ENCODE assay signal across 8 cellular contexts in genomic region chr11:268716-269145, GRCh38. TPM values are rescaled to one million over a fixed set of nuclear protein-coding genes. Genes with fewer than 3 reads are reported as not detected.
DNase-seq lines count a peak whose midpoint lies in the region; ATAC-seq and TF ChIP-seq lines count a peak whose summit lies in the region.
"Not testable (repeated sequence)": the region's sequence is repeated elsewhere in the genome, so short reads cannot be mapped to it uniquely, and the experiment has no call there.

No MANE protein-coding gene starts in this region.

- not testable (repeated sequence) for H3K9me3 ChIP-seq in neural progenitor cell (ENCODE audit: low read depth); vagina

- TF ChIP-seq CTCF in GM12873 (IDR thresholded peaks at IDR 0.05; ENCODE audit: insufficient read depth, low read depth, low read length, missing control alignments) = peak; percentile 15
- TF ChIP-seq CTCF in neural progenitor cell (IDR thresholded peaks at IDR 0.05); vagina (IDR thresholded peaks at IDR 0.05): not testable (repeated sequence)

- H3K27me3 Mint-ChIP-seq in activated T-helper 1 cell treated with anti-CD3 and anti-CD28 coated beads, Interleukin-12 subunit alpha, Interleukin-12 subunit beta, Interleukin-2, Interleukin-4 antibody, amounts not matched to agents 30 ng/mL and 10 ng/mL and 1 ng/mL, durations not matched to agents 14 hours and 24 hours and 36 hours (ENCODE audit: insufficient read depth); neural progenitor cell (ENCODE audit: insufficient read depth, low read depth): not testable (repeated sequence)

- not testable (repeated sequence) for H3K4me1 ChIP-seq in neural progenitor cell
- peaks cover 12% of the 10 kb centered on the region for H3K4me1 ChIP-seq in vagina

- ATAC-seq in GM21723 (IDR thresholded peaks at IDR 0.05; ENCODE audit: unreplicated experiment) (peak; percentile 46), HG03460 (IDR thresholded peaks at IDR 0.05; ENCODE audit: unreplicated experiment) (peak; percentile 53)

- H3K27ac Mint-ChIP-seq in activated T-helper 1 cell treated with anti-CD3 and anti-CD28 coated beads, Interleukin-12 subunit alpha, Interleukin-12 subunit beta, Interleukin-2, Interleukin-4 antibody, amounts not matched to agents 30 ng/mL and 10 ng/mL and 1 ng/mL, durations not matched to agents 14 hours and 24 hours and 36 hours = peak overlapping the region; percentile 97
- H3K27ac Mint-ChIP-seq in neural progenitor cell = not testable (repeated sequence)

- peak overlapping the region; percentile 88 for H3K4me3 Mint-ChIP-seq in activated T-helper 1 cell treated with anti-CD3 and anti-CD28 coated beads, Interleukin-12 subunit alpha, Interleukin-12 subunit beta, Interleukin-2, Interleukin-4 antibody, amounts not matched to agents 30 ng/mL and 10 ng/mL and 1 ng/mL, durations not matched to agents 14 hours and 24 hours and 36 hours
- not testable (repeated sequence) for H3K4me3 Mint-ChIP-seq in neural progenitor cell

- intact Hi-C loops in activated T-helper 1 cell treated with anti-CD3 and anti-CD28 coated beads, Interleukin-12 subunit alpha, Interleukin-12 subunit beta, Interleukin-2, Interleukin-4 antibody, amounts not matched to agents 30 ng/mL and 10 ng/mL and 1 ng/mL, durations not matched to agents 14 hours and 24 hours and 36 hours (cut with micrococcal nuclease) = loop anchor here (1.0 to 5.0 kb wide), 12 partner anchors 9 to 529 kb away; partner anchors contain the start of genes BET1L, PGGHG, PHRF1 and PSMD13
- intact Hi-C loops in vagina (cut with DNase I) = not testable (repeated sequence)

- H3K36me3 Mint-ChIP-seq in activated T-helper 1 cell treated with anti-CD3 and anti-CD28 coated beads, Interleukin-12 subunit alpha, Interleukin-12 subunit beta, Interleukin-2, Interleukin-4 antibody, amounts not matched to agents 30 ng/mL and 10 ng/mL and 1 ng/mL, durations not matched to agents 14 hours and 24 hours and 36 hours (ENCODE audit: low read depth); neural progenitor cell: not testable (repeated sequence)

- TF ChIP-seq POLR2A in vagina (IDR thresholded peaks at IDR 0.05) = not testable (repeated sequence)

- not testable (repeated sequence) for H3K27me3 ChIP-seq in neural progenitor cell, vagina

- H3K36me3 ChIP-seq in neural progenitor cell, vagina: not testable (repeated sequence)

- not testable (repeated sequence) for H3K9ac ChIP-seq in neural progenitor cell

- not testable (repeated sequence) for H3K27ac ChIP-seq in neural progenitor cell
- H3K27ac ChIP-seq in vagina = peak overlapping the region; percentile 72

- H3K9me3 Mint-ChIP-seq in activated T-helper 1 cell treated with anti-CD3 and anti-CD28 coated beads, Interleukin-12 subunit alpha, Interleukin-12 subunit beta, Interleukin-2, Interleukin-4 antibody, amounts not matched to agents 30 ng/mL and 10 ng/mL and 1 ng/mL, durations not matched to agents 14 hours and 24 hours and 36 hours; neural progenitor cell: not testable (repeated sequence)

- H3F3A ChIP-seq in neural progenitor cell (ENCODE audit: low read depth) = not testable (repeated sequence)

- peak overlapping the region; percentile 36 for H2AFZ ChIP-seq in neural progenitor cell (replicated peaks)

- H3K4me3 ChIP-seq in neural progenitor cell = not testable (repeated sequence)
- peak overlapping the region; percentile 3 to 40 for H3K4me3 ChIP-seq in vagina

- H3K4me1 Mint-ChIP-seq in activated T-helper 1 cell treated with anti-CD3 and anti-CD28 coated beads, Interleukin-12 subunit alpha, Interleukin-12 subunit beta, Interleukin-2, Interleukin-4 antibody, amounts not matched to agents 30 ng/mL and 10 ng/mL and 1 ng/mL, durations not matched to agents 14 hours and 24 hours and 36 hours (ENCODE audit: low read depth) = peaks cover 31% of the 10 kb centered on the region
- not testable (repeated sequence) for H3K4me1 Mint-ChIP-seq in neural progenitor cell

- not testable (repeated sequence) for H3K4me2 ChIP-seq in neural progenitor cell

- not testable (repeated sequence) for H3K79me2 ChIP-seq in neural progenitor cell (ENCODE audit: low read depth)

- peak; percentile 95 for DNase-seq in OCI-M1 (lab: John Stamatoyannopoulos, UW)
- peak; percentile 61 for DNase-seq in activated T-helper 1 cell treated with anti-CD3 and anti-CD28 coated beads, Interleukin-12 subunit alpha, Interleukin-12 subunit beta, Interleukin-2, Interleukin-4 antibody, amounts not matched to agents 30 ng/mL and 10 ng/mL and 1 ng/mL, durations not matched to agents 14 hours and 24 hours and 36 hours (ENCODE audit: low spot score)
- peak; percentile 78 for DNase-seq in foreskin melanocyte
- peak; percentile 23 for DNase-seq in neural progenitor cell (ENCODE audit: low spot score)
- DNase-seq in vagina (ENCODE audit: extremely low spot score in 2 of 2) = peak in 1 of 2 donors; percentile 55

- H4K20me1 ChIP-seq in neural progenitor cell (ENCODE audit: low read depth) = not testable (repeated sequence)

RNA-seq across cellular contexts. Expression of gene NLRP6, which starts 9.5 kb away (rescaled TPM):
- total RNA-seq in activated T-helper 1 cell treated with anti-CD3 and anti-CD28 coated beads, Interleukin-12 subunit alpha, Interleukin-12 subunit beta, Interleukin-2, Interleukin-4 antibody, amounts not matched to agents 30 ng/mL and 10 ng/mL and 1 ng/mL, durations not matched to agents 14 hours and 24 hours and 36 hours = 4.9 and 5.2 TPM in 2 replicates
- total RNA-seq in neural progenitor cell (ENCODE audit: low replicate concordance) (not detected in 2 replicates), vagina (0.49 TPM)

RNA-seq across cellular contexts. Expression of gene PGGHG, which starts 20.2 kb away (rescaled TPM):
- total RNA-seq in activated T-helper 1 cell treated with anti-CD3 and anti-CD28 coated beads, Interleukin-12 subunit alpha, Interleukin-12 subunit beta, Interleukin-2, Interleukin-4 antibody, amounts not matched to agents 30 ng/mL and 10 ng/mL and 1 ng/mL, durations not matched to agents 14 hours and 24 hours and 36 hours = 164 and 167 TPM in 2 replicates
- 20.5 and 44.4 TPM in 2 replicates for total RNA-seq in neural progenitor cell (ENCODE audit: low replicate concordance)
- 46.7 TPM for total RNA-seq in vagina

RNA-seq across cellular contexts. Expression of gene IFITM5, which starts 30.6 kb away (rescaled TPM):
- total RNA-seq in activated T-helper 1 cell treated with anti-CD3 and anti-CD28 coated beads, Interleukin-12 subunit alpha, Interleukin-12 subunit beta, Interleukin-2, Interleukin-4 antibody, amounts not matched to agents 30 ng/mL and 10 ng/mL and 1 ng/mL, durations not matched to agents 14 hours and 24 hours and 36 hours = not detected in 2 replicates
- not detected in 2 replicates for total RNA-seq in neural progenitor cell (ENCODE audit: low replicate concordance)
- not detected for total RNA-seq in vagina

RNA-seq across cellular contexts. Expression of gene PSMD13, which starts 32.0 kb away (rescaled TPM):
- 261 and 266 TPM in 2 replicates for total RNA-seq in activated T-helper 1 cell treated with anti-CD3 and anti-CD28 coated beads, Interleukin-12 subunit alpha, Interleukin-12 subunit beta, Interleukin-2, Interleukin-4 antibody, amounts not matched to agents 30 ng/mL and 10 ng/mL and 1 ng/mL, durations not matched to agents 14 hours and 24 hours and 36 hours
- 90.6 and 106 TPM in 2 replicates for total RNA-seq in neural progenitor cell (ENCODE audit: low replicate concordance)
- 71.9 TPM for total RNA-seq in vagina

RNA-seq across cellular contexts. Expression of gene SIRT3, which starts 32.6 kb away (rescaled TPM):
- total RNA-seq in activated T-helper 1 cell treated with anti-CD3 and anti-CD28 coated beads, Interleukin-12 subunit alpha, Interleukin-12 subunit beta, Interleukin-2, Interleukin-4 antibody, amounts not matched to agents 30 ng/mL and 10 ng/mL and 1 ng/mL, durations not matched to agents 14 hours and 24 hours and 36 hours = 11.6 and 14.8 TPM in 2 replicates
- total RNA-seq in neural progenitor cell (ENCODE audit: low replicate concordance) (22.4 and 22.6 TPM in 2 replicates), vagina (5.6 TPM)
